Comparison of ENCODE assay signal across 1 cellular context in the genomic region with DNA sequence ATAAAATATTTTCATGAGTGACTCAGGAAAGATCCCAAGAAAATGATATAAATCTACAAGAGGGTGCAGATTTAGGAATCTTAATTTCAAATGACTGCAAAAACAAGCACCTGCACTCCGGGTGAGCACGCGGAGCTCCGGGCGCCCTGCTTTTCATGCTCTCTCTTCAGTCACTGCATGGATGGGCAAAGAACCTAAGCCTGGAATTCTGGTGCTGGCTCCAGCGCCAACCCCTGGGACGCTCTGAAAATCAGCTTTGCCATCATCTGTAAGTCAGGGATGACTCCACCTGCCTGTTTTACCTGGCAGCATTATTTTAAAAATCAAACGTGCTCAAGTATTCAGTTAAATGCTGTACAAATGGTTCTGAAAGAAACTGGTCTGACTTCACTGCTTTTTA.
TF ChIP-seq lines count a peak whose summit lies in the region.

No MANE protein-coding gene starts in this region.

TF ChIP-seq in HepG2, 621 proteins besides CTCF, POLR2A, EP300 and RAD21 (continued from another document):
- TF ChIP-seq, protein P1, sequence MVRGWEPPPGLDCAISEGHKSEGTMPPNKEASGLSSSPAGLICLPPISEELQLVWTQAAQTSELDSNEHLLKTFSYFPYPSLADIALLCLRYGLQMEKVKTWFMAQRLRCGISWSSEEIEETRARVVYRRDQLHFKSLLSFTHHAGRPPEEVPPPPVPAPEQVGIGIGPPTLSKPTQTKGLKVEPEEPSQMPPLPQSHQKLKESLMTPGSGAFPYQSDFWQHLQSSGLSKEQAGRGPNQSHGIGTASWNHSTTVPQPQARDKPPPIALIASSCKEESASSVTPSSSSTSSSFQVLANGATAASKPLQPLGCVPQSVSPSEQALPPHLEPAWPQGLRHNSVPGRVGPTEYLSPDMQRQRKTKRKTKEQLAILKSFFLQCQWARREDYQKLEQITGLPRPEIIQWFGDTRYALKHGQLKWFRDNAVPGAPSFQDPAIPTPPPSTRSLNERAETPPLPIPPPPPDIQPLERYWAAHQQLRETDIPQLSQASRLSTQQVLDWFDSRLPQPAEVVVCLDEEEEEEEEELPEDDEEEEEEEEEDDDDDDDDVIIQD (CRISPR knock-in tag; IDR thresholded peaks at IDR 0.05; ENCODE audit: low read depth), result no peak
- TF ChIP-seq, protein P2, sequence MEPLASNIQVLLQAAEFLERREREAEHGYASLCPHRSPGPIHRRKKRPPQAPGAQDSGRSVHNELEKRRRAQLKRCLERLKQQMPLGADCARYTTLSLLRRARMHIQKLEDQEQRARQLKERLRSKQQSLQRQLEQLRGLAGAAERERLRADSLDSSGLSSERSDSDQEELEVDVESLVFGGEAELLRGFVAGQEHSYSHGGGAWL (CRISPR knock-in tag; IDR thresholded peaks at IDR 0.05), result no peak
TF ChIP-seq in HepG2: peak in this region for 0.
